ENCODE assay signal across 7 cellular contexts in the genomic region with DNA sequence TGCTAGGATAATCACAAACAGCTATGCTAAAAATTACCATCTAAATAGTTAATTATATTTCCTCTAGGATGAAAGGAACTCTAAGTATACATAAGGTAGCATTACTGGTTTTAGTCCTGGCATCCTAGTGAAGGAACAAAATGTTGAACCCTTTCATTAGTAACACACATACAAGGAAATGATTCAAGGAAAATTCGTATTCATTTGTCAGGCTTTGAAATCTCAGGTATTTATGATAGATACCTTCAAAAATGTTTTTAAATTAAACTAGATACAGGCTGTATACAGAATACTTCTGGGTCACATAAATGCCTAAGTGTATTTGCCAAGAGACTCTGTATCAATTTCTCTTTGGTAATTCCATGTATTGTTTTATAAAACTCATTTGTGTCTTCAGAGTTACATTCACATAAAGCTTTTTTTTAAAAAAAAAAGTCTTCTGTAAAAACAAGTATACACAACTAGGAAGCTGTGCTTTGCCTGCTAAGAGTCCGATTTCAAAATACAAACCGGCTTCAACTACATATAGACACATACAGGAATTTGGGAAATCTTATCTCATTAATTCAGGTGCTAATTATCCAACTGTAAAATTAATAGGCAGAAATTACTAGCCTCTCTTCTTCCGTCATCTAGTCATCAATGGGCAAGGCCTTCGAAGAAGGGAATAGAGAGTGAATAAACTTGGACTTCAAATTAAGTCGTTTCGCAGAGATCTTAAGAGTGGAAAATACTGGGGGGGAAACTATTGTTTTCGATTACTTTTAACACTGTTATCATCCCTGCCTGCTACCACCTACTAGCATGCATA. TPM values are rescaled to one million over a fixed set of nuclear protein-coding genes. Genes with fewer than 3 reads are reported as not detected.
DNase-seq lines count a peak whose midpoint lies in the region; ATAC-seq and TF ChIP-seq lines count a peak whose summit lies in the region.

No MANE protein-coding gene starts in this region.

- peak overlapping the region in 4 of 5 donors; percentile 87 to 95 (median 90) for H3K27ac ChIP-seq in stomach

- peak overlapping the region; percentile 82 for H3K9ac ChIP-seq in iPS-15b (ENCODE audit: low read depth, low read length)

- no peaks in the 10 kb centered on the region for H3K9me3 Mint-ChIP-seq in HFFc6
- no peaks in the 10 kb centered on the region for H3K9me3 Mint-ChIP-seq in activated B cell treated with CpG ODN at 0.5 μM for 24 hours

- 5 to 12% (median 6%) methylated on average over 8 of the region's 8 CpGs for WGBS in stomach, 5 donors

- POLR2A ChIA-PET in activated B cell treated with CpG ODN at 0.5 μM for 24 hours (lab: Charles Lee), result interaction anchor here (1.8 to 2.3 kb wide), 3 partner anchors 110 to 234 kb away, joined by 9 to 18 read pairs (median 11); a partner anchor contains a TSS

- H3K27ac Mint-ChIP-seq in HFFc6 (peak overlapping the region; percentile 93), activated B cell treated with CpG ODN at 0.5 μM for 24 hours (peak overlapping the region; percentile 95)

- DNase-seq in HFFc6, result no peak
- no peak for DNase-seq in activated B cell treated with CpG ODN at 0.5 μM for 24 hours
- no peak for DNase-seq in stomach
- DNase-seq in medulla oblongata (ENCODE audit: extremely low spot score), result no peak

- no peak for TF ChIP-seq EP300 in stomach (IDR thresholded peaks at IDR 0.05)

- TF ChIP-seq CTCF in HFFc6 (IDR thresholded peaks at IDR 0.05) (no peak), activated B cell treated with CpG ODN at 0.5 μM for 24 hours (IDR thresholded peaks at IDR 0.05) (no peak), stomach (IDR thresholded peaks at IDR 0.05) (no peak)

- CTCF ChIA-PET in activated B cell treated with CpG ODN at 0.5 μM for 24 hours (lab: Charles Lee), result interaction anchor here (0.9 to 1.4 kb wide), 2 partner anchors 69 to 575 kb away, joined by 3 read pairs; no protein-coding TSS in a partner anchor

- H3K4me3 Mint-ChIP-seq in HFFc6 (peak overlapping the region; percentile 99), activated B cell treated with CpG ODN at 0.5 μM for 24 hours (peak overlapping the region; percentile 97)

- ATAC-seq in activated B cell treated with CpG ODN at 0.5 μM for 24 hours (ENCODE audit: low read depth) (no peak), GM19324 (IDR thresholded peaks at IDR 0.05; ENCODE audit: low FRiP score, unreplicated experiment) (no peak), HG02610 (IDR thresholded peaks at IDR 0.05; ENCODE audit: unreplicated experiment) (no peak)

- no peaks in the 10 kb centered on the region for H3K27me3 ChIP-seq in iPS-15b (ENCODE audit: control insufficient read depth, insufficient read depth, low read length)
- H3K27me3 ChIP-seq in stomach, result no peaks in the 10 kb centered on the region

- H3K4me1 ChIP-seq in iPS-15b (ENCODE audit: control insufficient read depth, insufficient read depth, low read length), result peaks cover 4% of the 10 kb centered on the region
- H3K4me1 ChIP-seq in stomach, result peaks cover 6 to 53% (median 28%) of the 10 kb centered on the region in 4 donors

- intact Hi-C loops in activated B cell treated with CpG ODN at 0.5 μM for 24 hours (cut with micrococcal nuclease), result loop anchor here (5.0 to 10.0 kb wide), 4 partner anchors 183 to 1860 kb away; a partner anchor contains a TSS
- intact Hi-C loops in stomach (cut with DNase I; ENCODE audit: low total_unique reads), result no loop called here

- H3K27me3 Mint-ChIP-seq in HFFc6 (ENCODE audit: insufficient read depth) (no peaks in the 10 kb centered on the region; the same call in none of the 2 replicates), activated B cell treated with CpG ODN at 0.5 μM for 24 hours (no peaks in the 10 kb centered on the region)

- no peak for TF ChIP-seq POLR2A in stomach (IDR thresholded peaks at IDR 0.05)

- peaks cover 35% of the 10 kb centered on the region for H3K4me1 Mint-ChIP-seq in HFFc6 (ENCODE audit: low read depth)
- peaks cover 43% of the 10 kb centered on the region for H3K4me1 Mint-ChIP-seq in activated B cell treated with CpG ODN at 0.5 μM for 24 hours

- H3K4me3 ChIP-seq in iPS-15b (ENCODE audit: low read depth, low read length) (peak overlapping the region; percentile 94), stomach (peak overlapping the region; percentile 73 to 96 (median 84))

- H3K36me3 Mint-ChIP-seq in HFFc6 (ENCODE audit: low read depth) (peaks cover 14% of the 10 kb centered on the region; the same call in 1 of the 2 replicates), activated B cell treated with CpG ODN at 0.5 μM for 24 hours (ENCODE audit: low read depth) (peaks cover 20% of the 10 kb centered on the region)

- H3K36me3 ChIP-seq in iPS-15b (ENCODE audit: control insufficient read depth, insufficient read depth, low read length) (no peaks in the 10 kb centered on the region), stomach (no peaks in the 10 kb centered on the region)

- no peaks in the 10 kb centered on the region for H3K9me3 ChIP-seq in iPS-15b (ENCODE audit: control insufficient read depth, insufficient read depth, low read length)
- H3K9me3 ChIP-seq in stomach, result no peaks in the 10 kb centered on the region

RNA-seq across cellular contexts. Expression of a gene that starts 1.3 kb away (rescaled TPM):
- total RNA-seq in HFFc6 (2021; fragmentation: NEBNext Ultra II Directional; extraction: Animal tissue kit (Norgen Biotek cat#: 25700)), result 10 to 100 TPM; 46.2 to 57.6 (median 54.7) TPM
- 52.6 and 56.5 TPM in 2 replicates for total RNA-seq in activated B cell treated with CpG ODN at 0.5 μM for 24 hours
- total RNA-seq in stomach, result 100 to 1,000 TPM in 1 of 5 donors, 10 to 100 TPM in 4; 23.3 to 113 (median 37.1) TPM
- 1 to 10 TPM; 6.4 to 8.7 (median 8.2) TPM for polyA plus RNA-seq in stomach
